2 cellular contexts compared by ENCODE assay signal in the genomic region with DNA sequence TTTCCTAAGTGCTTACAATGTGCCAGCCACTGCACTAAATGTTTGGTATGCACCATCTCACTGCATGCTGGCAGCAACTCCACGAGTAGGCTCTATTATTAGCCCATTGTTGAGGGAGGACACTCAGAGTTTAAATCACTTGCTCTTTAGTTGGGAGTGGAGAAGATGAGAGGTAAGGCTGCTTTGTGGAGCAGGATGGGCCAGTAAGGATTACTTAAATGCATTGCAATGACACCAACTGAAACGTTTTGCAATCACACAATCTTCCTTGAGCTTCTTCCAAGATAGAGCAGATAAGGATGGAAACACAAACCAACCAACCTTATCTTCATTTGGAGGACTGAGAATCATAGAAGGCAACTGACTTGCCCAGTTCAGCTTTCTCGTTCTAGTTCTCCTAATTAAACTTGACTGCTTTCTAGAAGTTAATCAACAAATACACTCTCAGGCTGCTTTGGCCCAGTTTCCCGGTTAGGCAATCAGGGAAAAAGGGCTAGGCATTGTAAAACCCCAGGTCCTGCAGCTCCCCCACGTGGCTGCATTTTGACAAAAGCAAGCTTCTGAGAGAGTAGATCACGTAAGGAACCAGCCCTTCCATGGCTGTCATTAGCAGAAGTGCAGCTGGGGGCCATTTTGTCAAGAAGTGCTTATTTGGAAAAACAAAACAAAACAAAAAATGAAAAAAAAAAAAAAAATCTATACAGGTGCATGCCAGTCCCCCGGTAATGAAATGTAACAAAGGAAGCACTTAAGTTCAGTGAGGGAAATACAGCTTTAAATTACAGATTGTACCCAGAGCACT.
TF ChIP-seq lines count a peak whose summit lies in the region.

No MANE protein-coding gene starts in this region.

TF ChIP-seq in HEK293T, 16 proteins besides CTCF, POLR2A, EP300 and RAD21 (continued from another document):
- TF ChIP-seq, protein P1, sequence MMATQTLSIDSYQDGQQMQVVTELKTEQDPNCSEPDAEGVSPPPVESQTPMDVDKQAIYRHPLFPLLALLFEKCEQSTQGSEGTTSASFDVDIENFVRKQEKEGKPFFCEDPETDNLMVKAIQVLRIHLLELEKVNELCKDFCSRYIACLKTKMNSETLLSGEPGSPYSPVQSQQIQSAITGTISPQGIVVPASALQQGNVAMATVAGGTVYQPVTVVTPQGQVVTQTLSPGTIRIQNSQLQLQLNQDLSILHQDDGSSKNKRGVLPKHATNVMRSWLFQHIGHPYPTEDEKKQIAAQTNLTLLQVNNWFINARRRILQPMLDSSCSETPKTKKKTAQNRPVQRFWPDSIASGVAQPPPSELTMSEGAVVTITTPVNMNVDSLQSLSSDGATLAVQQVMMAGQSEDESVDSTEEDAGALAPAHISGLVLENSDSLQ (IDR thresholded peaks at IDR 0.05): peak; percentile 46; the same call in 1 of the 2 replicates
- TF ChIP-seq FOXK2 (IDR thresholded peaks at IDR 0.05) (no peak), ARNT (IDR thresholded peaks at IDR 0.05) (no peak), FOXM1 (IDR thresholded peaks at IDR 0.05; ENCODE audit: borderline replicate concordance) (no peak)

TF ChIP-seq in GM12878, 131 proteins besides CTCF, POLR2A, EP300 and RAD21 (continued from another document and continues in another):
- TF ChIP-seq IRF4 (IDR thresholded peaks at IDR 0.05; ENCODE audit: low read depth, low read length) (0 out of 2 replicates have a peak, but pooled peaks have one; percentile 33), PAX8 (IDR thresholded peaks at IDR 0.05) (no peak), RB1 (IDR thresholded peaks at IDR 0.05; ENCODE audit: borderline replicate concordance) (peak; percentile 88), ZBED1 (IDR thresholded peaks at IDR 0.05; ENCODE audit: borderline replicate concordance) (0 out of 2 replicates have a peak, but pooled peaks have one; percentile 41), NR2F1 (conservative IDR thresholded peaks at IDR 0.05) (no peak), TBL1XR1 (IDR thresholded peaks at IDR 0.05; ENCODE audit: low read depth, low read length) (no peak), HCFC1 (IDR thresholded peaks at IDR 0.05; ENCODE audit: low read length) (no peak), RAD51 (IDR thresholded peaks at IDR 0.05) (no peak; the same call in 1 of the 2 replicates), TCF3 (IDR thresholded peaks at IDR 0.05; ENCODE audit: borderline replicate concordance, insufficient read depth, low read depth, low read length) (no peak), CBX5 (IDR thresholded peaks at IDR 0.05; ENCODE audit: low read depth) (peak; percentile 83; the same call in 1 of the 2 replicates), ZNF24 (IDR thresholded peaks at IDR 0.05) (no peak), RUNX3 (IDR thresholded peaks at IDR 0.05; ENCODE audit: low read length) (peak; percentile 36; the same call in 1 of the 2 replicates), TAF1 (IDR thresholded peaks at IDR 0.05; ENCODE audit: borderline replicate concordance, low read depth, low read length) (no peak), FOXM1 (IDR thresholded peaks at IDR 0.05; ENCODE audit: low read depth, low read length) (peak; percentile 64; the same call in 1 of the 2 replicates), POU2F2 (IDR thresholded peaks at IDR 0.05; ENCODE audit: borderline replicate concordance, low read depth, low read length) (0 out of 3 replicates have a peak, but pooled peaks have one; percentile 58), LARP7 (IDR thresholded peaks at IDR 0.05) (no peak), SRF (IDR thresholded peaks at IDR 0.05; ENCODE audit: low read depth in 2 of 2, low read length in 2 of 2) (0 out of 4 replicates have a peak, but pooled peaks of 1 of the 2 experiments have one; percentile 31), CREB1 (IDR thresholded peaks at IDR 0.05; ENCODE audit: low read depth) (0 out of 2 replicates have a peak, but pooled peaks have one; percentile 40), MYB (IDR thresholded peaks at IDR 0.05; ENCODE audit: borderline replicate concordance, low read depth, low read length) (no peak), SUZ12 (IDR thresholded peaks at IDR 0.05; ENCODE audit: unreplicated experiment) (no peak), PAX5 (IDR thresholded peaks at IDR 0.05; ENCODE audit: borderline replicate concordance, low read depth, low read length) (no peak), HDAC6 (IDR thresholded peaks at IDR 0.05; ENCODE audit: unreplicated experiment) (no peak), NRF1 (conservative IDR thresholded peaks at IDR 0.05; ENCODE audit: low read depth, low read length) (no peak), CREM (IDR thresholded peaks at IDR 0.05; ENCODE audit: low read depth) (peak; percentile 32; the same call in 1 of the 2 replicates), STAT3 (IDR thresholded peaks at IDR 0.05; ENCODE audit: low read depth, low read length) (no peak), SPI1 (IDR thresholded peaks at IDR 0.05; ENCODE audit: borderline replicate concordance, insufficient read depth, low read depth, low read length) (peak; percentile 67; the same call in 1 of the 2 replicates)
- TF ChIP-seq, protein P2, sequence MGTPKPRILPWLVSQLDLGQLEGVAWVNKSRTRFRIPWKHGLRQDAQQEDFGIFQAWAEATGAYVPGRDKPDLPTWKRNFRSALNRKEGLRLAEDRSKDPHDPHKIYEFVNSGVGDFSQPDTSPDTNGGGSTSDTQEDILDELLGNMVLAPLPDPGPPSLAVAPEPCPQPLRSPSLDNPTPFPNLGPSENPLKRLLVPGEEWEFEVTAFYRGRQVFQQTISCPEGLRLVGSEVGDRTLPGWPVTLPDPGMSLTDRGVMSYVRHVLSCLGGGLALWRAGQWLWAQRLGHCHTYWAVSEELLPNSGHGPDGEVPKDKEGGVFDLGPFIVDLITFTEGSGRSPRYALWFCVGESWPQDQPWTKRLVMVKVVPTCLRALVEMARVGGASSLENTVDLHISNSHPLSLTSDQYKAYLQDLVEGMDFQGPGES (IDR thresholded peaks at IDR 0.05): no peak
- TF ChIP-seq, protein P3, sequence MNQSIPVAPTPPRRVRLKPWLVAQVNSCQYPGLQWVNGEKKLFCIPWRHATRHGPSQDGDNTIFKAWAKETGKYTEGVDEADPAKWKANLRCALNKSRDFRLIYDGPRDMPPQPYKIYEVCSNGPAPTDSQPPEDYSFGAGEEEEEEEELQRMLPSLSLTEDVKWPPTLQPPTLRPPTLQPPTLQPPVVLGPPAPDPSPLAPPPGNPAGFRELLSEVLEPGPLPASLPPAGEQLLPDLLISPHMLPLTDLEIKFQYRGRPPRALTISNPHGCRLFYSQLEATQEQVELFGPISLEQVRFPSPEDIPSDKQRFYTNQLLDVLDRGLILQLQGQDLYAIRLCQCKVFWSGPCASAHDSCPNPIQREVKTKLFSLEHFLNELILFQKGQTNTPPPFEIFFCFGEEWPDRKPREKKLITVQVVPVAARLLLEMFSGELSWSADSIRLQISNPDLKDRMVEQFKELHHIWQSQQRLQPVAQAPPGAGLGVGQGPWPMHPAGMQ (IDR thresholded peaks at IDR 0.05; ENCODE audit: borderline replicate concordance): no peak
- TF ChIP-seq, protein P4, sequence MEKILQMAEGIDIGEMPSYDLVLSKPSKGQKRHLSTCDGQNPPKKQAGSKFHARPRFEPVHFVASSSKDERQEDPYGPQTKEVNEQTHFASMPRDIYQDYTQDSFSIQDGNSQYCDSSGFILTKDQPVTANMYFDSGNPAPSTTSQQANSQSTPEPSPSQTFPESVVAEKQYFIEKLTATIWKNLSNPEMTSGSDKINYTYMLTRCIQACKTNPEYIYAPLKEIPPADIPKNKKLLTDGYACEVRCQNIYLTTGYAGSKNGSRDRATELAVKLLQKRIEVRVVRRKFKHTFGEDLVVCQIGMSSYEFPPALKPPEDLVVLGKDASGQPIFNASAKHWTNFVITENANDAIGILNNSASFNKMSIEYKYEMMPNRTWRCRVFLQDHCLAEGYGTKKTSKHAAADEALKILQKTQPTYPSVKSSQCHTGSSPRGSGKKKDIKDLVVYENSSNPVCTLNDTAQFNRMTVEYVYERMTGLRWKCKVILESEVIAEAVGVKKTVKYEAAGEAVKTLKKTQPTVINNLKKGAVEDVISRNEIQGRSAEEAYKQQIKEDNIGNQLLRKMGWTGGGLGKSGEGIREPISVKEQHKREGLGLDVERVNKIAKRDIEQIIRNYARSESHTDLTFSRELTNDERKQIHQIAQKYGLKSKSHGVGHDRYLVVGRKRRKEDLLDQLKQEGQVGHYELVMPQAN (conservative IDR thresholded peaks at IDR 0.05): no peak
- TF ChIP-seq, protein P5, sequence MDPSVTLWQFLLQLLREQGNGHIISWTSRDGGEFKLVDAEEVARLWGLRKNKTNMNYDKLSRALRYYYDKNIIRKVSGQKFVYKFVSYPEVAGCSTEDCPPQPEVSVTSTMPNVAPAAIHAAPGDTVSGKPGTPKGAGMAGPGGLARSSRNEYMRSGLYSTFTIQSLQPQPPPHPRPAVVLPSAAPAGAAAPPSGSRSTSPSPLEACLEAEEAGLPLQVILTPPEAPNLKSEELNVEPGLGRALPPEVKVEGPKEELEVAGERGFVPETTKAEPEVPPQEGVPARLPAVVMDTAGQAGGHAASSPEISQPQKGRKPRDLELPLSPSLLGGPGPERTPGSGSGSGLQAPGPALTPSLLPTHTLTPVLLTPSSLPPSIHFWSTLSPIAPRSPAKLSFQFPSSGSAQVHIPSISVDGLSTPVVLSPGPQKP (IDR thresholded peaks at IDR 0.05; ENCODE audit: low read depth, low read length): no peak
- TF ChIP-seq, protein P6, sequence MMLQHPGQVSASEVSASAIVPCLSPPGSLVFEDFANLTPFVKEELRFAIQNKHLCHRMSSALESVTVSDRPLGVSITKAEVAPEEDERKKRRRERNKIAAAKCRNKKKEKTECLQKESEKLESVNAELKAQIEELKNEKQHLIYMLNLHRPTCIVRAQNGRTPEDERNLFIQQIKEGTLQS (IDR thresholded peaks at IDR 0.05; ENCODE audit: borderline replicate concordance, extremely low read depth, low read depth, low read length): no peak; the same call in 1 of the 2 replicates
- TF ChIP-seq, protein P7, sequence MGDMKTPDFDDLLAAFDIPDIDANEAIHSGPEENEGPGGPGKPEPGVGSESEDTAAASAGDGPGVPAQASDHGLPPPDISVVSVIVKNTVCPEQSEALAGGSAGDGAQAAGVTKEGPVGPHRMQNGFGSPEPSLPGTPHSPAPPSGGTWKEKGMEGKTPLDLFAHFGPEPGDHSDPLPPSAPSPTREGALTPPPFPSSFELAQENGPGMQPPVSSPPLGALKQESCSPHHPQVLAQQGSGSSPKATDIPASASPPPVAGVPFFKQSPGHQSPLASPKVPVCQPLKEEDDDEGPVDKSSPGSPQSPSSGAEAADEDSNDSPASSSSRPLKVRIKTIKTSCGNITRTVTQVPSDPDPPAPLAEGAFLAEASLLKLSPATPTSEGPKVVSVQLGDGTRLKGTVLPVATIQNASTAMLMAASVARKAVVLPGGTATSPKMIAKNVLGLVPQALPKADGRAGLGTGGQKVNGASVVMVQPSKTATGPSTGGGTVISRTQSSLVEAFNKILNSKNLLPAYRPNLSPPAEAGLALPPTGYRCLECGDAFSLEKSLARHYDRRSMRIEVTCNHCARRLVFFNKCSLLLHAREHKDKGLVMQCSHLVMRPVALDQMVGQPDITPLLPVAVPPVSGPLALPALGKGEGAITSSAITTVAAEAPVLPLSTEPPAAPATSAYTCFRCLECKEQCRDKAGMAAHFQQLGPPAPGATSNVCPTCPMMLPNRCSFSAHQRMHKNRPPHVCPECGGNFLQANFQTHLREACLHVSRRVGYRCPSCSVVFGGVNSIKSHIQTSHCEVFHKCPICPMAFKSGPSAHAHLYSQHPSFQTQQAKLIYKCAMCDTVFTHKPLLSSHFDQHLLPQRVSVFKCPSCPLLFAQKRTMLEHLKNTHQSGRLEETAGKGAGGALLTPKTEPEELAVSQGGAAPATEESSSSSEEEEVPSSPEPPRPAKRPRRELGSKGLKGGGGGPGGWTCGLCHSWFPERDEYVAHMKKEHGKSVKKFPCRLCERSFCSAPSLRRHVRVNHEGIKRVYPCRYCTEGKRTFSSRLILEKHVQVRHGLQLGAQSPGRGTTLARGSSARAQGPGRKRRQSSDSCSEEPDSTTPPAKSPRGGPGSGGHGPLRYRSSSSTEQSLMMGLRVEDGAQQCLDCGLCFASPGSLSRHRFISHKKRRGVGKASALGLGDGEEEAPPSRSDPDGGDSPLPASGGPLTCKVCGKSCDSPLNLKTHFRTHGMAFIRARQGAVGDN (IDR thresholded peaks at IDR 0.05): peak; percentile 75; the same call in 1 of the 2 replicates
- TF ChIP-seq, protein P1 (IDR thresholded peaks at IDR 0.05): peak; percentile 54
- TF ChIP-seq, protein P8, sequence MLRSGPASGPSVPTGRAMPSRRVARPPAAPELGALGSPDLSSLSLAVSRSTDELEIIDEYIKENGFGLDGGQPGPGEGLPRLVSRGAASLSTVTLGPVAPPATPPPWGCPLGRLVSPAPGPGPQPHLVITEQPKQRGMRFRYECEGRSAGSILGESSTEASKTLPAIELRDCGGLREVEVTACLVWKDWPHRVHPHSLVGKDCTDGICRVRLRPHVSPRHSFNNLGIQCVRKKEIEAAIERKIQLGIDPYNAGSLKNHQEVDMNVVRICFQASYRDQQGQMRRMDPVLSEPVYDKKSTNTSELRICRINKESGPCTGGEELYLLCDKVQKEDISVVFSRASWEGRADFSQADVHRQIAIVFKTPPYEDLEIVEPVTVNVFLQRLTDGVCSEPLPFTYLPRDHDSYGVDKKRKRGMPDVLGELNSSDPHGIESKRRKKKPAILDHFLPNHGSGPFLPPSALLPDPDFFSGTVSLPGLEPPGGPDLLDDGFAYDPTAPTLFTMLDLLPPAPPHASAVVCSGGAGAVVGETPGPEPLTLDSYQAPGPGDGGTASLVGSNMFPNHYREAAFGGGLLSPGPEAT (IDR thresholded peaks at IDR 0.05; ENCODE audit: low read depth): peak; percentile 77
- TF ChIP-seq, protein P9, sequence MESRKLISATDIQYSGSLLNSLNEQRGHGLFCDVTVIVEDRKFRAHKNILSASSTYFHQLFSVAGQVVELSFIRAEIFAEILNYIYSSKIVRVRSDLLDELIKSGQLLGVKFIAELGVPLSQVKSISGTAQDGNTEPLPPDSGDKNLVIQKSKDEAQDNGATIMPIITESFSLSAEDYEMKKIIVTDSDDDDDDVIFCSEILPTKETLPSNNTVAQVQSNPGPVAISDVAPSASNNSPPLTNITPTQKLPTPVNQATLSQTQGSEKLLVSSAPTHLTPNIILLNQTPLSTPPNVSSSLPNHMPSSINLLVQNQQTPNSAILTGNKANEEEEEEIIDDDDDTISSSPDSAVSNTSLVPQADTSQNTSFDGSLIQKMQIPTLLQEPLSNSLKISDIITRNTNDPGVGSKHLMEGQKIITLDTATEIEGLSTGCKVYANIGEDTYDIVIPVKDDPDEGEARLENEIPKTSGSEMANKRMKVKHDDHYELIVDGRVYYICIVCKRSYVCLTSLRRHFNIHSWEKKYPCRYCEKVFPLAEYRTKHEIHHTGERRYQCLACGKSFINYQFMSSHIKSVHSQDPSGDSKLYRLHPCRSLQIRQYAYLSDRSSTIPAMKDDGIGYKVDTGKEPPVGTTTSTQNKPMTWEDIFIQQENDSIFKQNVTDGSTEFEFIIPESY (IDR thresholded peaks at IDR 0.05): no peak
